ENCODE assay signal across 19 cellular contexts in the genomic region with DNA sequence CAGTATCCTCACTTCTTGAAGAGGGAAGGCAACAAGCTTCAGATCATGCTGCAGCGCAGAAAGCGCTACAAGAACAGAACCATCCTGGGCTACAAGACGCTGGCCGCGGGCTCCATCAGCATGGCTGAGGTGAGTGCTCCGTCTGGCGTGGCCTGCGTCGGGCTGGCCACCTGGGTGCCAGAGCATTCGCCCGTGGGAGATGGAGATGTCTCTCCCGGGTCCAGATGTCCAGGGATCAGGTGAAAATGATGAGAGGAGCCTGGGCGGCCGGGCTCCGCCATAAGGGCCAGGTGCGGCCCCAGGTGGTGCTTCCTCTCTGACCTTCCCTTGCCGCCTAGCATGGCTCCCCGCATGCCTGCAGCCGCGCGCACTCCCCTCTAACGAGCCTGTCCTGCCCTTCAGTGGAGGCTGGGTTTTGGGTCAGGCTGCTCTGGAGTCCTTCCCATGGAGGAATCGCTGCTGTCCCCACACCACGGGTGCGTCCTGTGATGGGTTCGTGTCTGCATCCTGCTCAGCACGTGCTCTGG. TPM values are rescaled to one million over a fixed set of nuclear protein-coding genes. Genes with fewer than 3 reads are reported as not detected.
DNase-seq lines count a peak whose midpoint lies in the region; ATAC-seq and TF ChIP-seq lines count a peak whose summit lies in the region.
"Had no signal": no experiment of that assay in that cellular context is flagged by ENCODE, and none has a peak within 500 bp of the region (broad histone marks: within the 10 kb centered on the region; RNA-seq: fewer than 3 reads in every experiment).

No MANE protein-coding gene starts in this region.

- no peak overlapping the region for H2BK5ac ChIP-seq in H9 (ENCODE audit: insufficient read length, low read length)
- no peak overlapping the region for H2BK5ac ChIP-seq in neuronal stem cell (ENCODE audit: low read length)

- H3K18ac ChIP-seq in H9 (ENCODE audit: insufficient read length, low read depth, low read length): no peak overlapping the region
- no peak overlapping the region for H3K18ac ChIP-seq in neuronal stem cell (ENCODE audit: low read length)

- H3T11ph ChIP-seq in H9 (ENCODE audit: low read length): no peak overlapping the region

- TF ChIP-seq CTCF in H9 (conservative IDR thresholded peaks at IDR 0.05): no peak
- TF ChIP-seq CTCF in WTC11 (IDR thresholded peaks at IDR 0.05): no peak

- no peak for TF ChIP-seq POLR2A in GM18505 (IDR thresholded peaks at IDR 0.05; ENCODE audit: borderline replicate concordance, extremely low read depth, insufficient read depth, insufficient read length)

- H3K27ac ChIP-seq in H9 (ENCODE audit: insufficient read length, low read depth, low read length) (no peak overlapping the region), neuronal stem cell (replicated peaks; ENCODE audit: low read length) (no peak overlapping the region)
- H3K27ac ChIP-seq: GM23248 had no signal

- H4K91ac ChIP-seq in H9 (ENCODE audit: insufficient read length, low read depth, low read length) (no peak overlapping the region), neuronal stem cell (ENCODE audit: low read depth, low read length, poor library complexity) (no peak overlapping the region)

- H3K23me2 ChIP-seq in H9 (ENCODE audit: insufficient read length, low read depth, low read length, poor library complexity, severe bottlenecking): no peaks in the 10 kb centered on the region

- H3K4me1 ChIP-seq in H9 (ENCODE audit: insufficient read depth, low read length) (no peaks in the 10 kb centered on the region), neuronal stem cell (ENCODE audit: control insufficient read depth in 2 of 2, insufficient read depth in 1 of 2, low read depth in 1 of 2, low read length in 2 of 2) (peaks cover 0 to 12% of the 10 kb centered on the region in 2 donors)
- H3K4me1 ChIP-seq: HAP-1 had no signal

- H2BK120ac ChIP-seq in H9 (ENCODE audit: low read depth, low read length, poor library complexity, severe bottlenecking): no peak overlapping the region
- no peak overlapping the region for H2BK120ac ChIP-seq in neuronal stem cell (ENCODE audit: low read depth, low read length)

- H3K4me3 Mint-ChIP-seq in H9 (no peak overlapping the region; a peak in 1 of 5 replicates), WTC11 (no peak overlapping the region)
- H3K4me3 Mint-ChIP-seq: CD14-positive monocyte; CD4-positive, alpha-beta T cell; CD8-positive, alpha-beta memory T cell; HFFc6 had no signal

- H3K4me1 Mint-ChIP-seq in H9 (peaks cover 12 to 17% of the 10 kb centered on the region in 2 experiments), WTC11 (peaks cover 7% of the 10 kb centered on the region; the same call in 1 of the 2 replicates)

- H3K36me3 Mint-ChIP-seq in H9 (ENCODE audit: insufficient read depth in 1 of 3, low read depth in 3 of 3): peaks cover 1 to 12% (median 5%) of the 10 kb centered on the region in 3 experiments; a peak in 5 of 7 replicates
- H3K36me3 Mint-ChIP-seq in WTC11: no peaks in the 10 kb centered on the region; the same call in 1 of the 2 replicates

- H3K9me3 Mint-ChIP-seq in H9 (no peaks in the 10 kb centered on the region), WTC11 (no peaks in the 10 kb centered on the region)
- H3K9me3 Mint-ChIP-seq: CD14-positive monocyte; CD4-positive, alpha-beta T cell; CD8-positive, alpha-beta memory T cell; HFFc6 had no signal

- H3K27me3 Mint-ChIP-seq in H9 (ENCODE audit: low read depth): no peaks in the 10 kb centered on the region
- H3K27me3 Mint-ChIP-seq in WTC11 (ENCODE audit: low read depth): no peaks in the 10 kb centered on the region
- H3K27me3 Mint-ChIP-seq: CD4-positive, alpha-beta T cell; CD8-positive, alpha-beta memory T cell had no signal

- H3K9me3 ChIP-seq in H9 (ENCODE audit: control insufficient read depth, low read depth, low read length): no peaks in the 10 kb centered on the region
- no peaks in the 10 kb centered on the region for H3K9me3 ChIP-seq in neuronal stem cell (replicated peaks in 1 of 2; ENCODE audit: control insufficient read depth in 2 of 2, insufficient read depth in 1 of 2, low read depth in 1 of 2, low read length in 2 of 2)
- H3K9me3 ChIP-seq: BLaER1 treated with 17β-estradiol and CSF1 and Interleukin-3, amounts not matched to agents 10 nM and 100 nM; HAP-1 had no signal

- POLR2A ChIA-PET in WTC11 (lab: Charles Lee): no interaction called here

- H4K20me1 ChIP-seq in H9 (ENCODE audit: control insufficient read depth, insufficient read depth, insufficient read length): peaks cover 4% of the 10 kb centered on the region

- H2AK5ac ChIP-seq in H9 (ENCODE audit: insufficient read length, low read length): no peak overlapping the region
- no peak overlapping the region for H2AK5ac ChIP-seq in neuronal stem cell (ENCODE audit: low read depth, low read length)

- H2BK15ac ChIP-seq in H9 (ENCODE audit: low read depth, low read length) (no peak overlapping the region), neuronal stem cell (ENCODE audit: low read length) (no peak overlapping the region)

- H3K14ac ChIP-seq in H9 (ENCODE audit: insufficient read depth, low read length): no peak overlapping the region
- peak overlapping the region; percentile 56 for H3K14ac ChIP-seq in neuronal stem cell (ENCODE audit: low read length)

- no peak overlapping the region for H4K8ac ChIP-seq in H9 (replicated peaks; ENCODE audit: insufficient read length, low read depth, low read length)
- no peak overlapping the region for H4K8ac ChIP-seq in neuronal stem cell (ENCODE audit: low read depth, low read length)

- H3K27me3 ChIP-seq in H9 (ENCODE audit: insufficient read depth, low read length): no peaks in the 10 kb centered on the region
- no peaks in the 10 kb centered on the region for H3K27me3 ChIP-seq in neuronal stem cell (ENCODE audit: control insufficient read depth in 3 of 3, insufficient read depth in 3 of 3, low read depth in 1 of 3, low read length in 3 of 3)
- H3K27me3 ChIP-seq: BLaER1 treated with 17β-estradiol and CSF1 and Interleukin-3, amounts not matched to agents 10 nM and 100 nM had no signal

- no peak overlapping the region for H2AFZ ChIP-seq in H9 (ENCODE audit: low read length)
- no peak overlapping the region for H2AFZ ChIP-seq in neuronal stem cell (ENCODE audit: low read length)
- H2AFZ ChIP-seq: GM23248 had no signal

- no peak overlapping the region for H3K4ac ChIP-seq in H9 (ENCODE audit: low read depth, low read length)
- H3K4ac ChIP-seq in neuronal stem cell (ENCODE audit: low read length): no peak overlapping the region

- ATAC-seq in WTC11 (no peak), HG03521 (IDR thresholded peaks at IDR 0.05; ENCODE audit: unreplicated experiment) (no peak), GM18505 (IDR thresholded peaks at IDR 0.05; ENCODE audit: unreplicated experiment) (no peak)
- ATAC-seq: GM12878 had no signal

- H3K36me3 ChIP-seq in neuronal stem cell (replicated peaks in 1 of 2; ENCODE audit: control insufficient read depth in 2 of 2, insufficient read depth in 2 of 2, low read length in 2 of 2): peaks cover 0 to 21% of the 10 kb centered on the region in 2 donors
- H3K36me3 ChIP-seq: HAP-1 had no signal

- H3K4me2 ChIP-seq in H9 (ENCODE audit: insufficient read depth, insufficient read length, low read length) (no peak overlapping the region), neuronal stem cell (ENCODE audit: insufficient read depth, low read length, poor library complexity, severe bottlenecking) (no peak overlapping the region)
- H3K4me2 ChIP-seq: BLaER1 treated with 17β-estradiol and CSF1 and Interleukin-3, amounts not matched to agents 10 nM and 100 nM had no signal

- peak overlapping the region in 2 of 3 experiments; percentile 53 to 58; a peak in 1 of 7 replicates for H3K27ac Mint-ChIP-seq in H9
- peak overlapping the region; percentile 72 for H3K27ac Mint-ChIP-seq in WTC11
- H3K27ac Mint-ChIP-seq: CD14-positive monocyte; CD4-positive, alpha-beta T cell; HFFc6 had no signal

- H2BK12ac ChIP-seq in H9 (ENCODE audit: insufficient read length, low read depth, low read length): no peak overlapping the region
- no peak overlapping the region for H2BK12ac ChIP-seq in neuronal stem cell (ENCODE audit: low read length)

- no peak overlapping the region for H3K4me3 ChIP-seq in neuronal stem cell (ENCODE audit: low read length in 2 of 2)
- H3K4me3 ChIP-seq: BLaER1 treated with 17β-estradiol and CSF1 and Interleukin-3, amounts not matched to agents 10 nM and 100 nM; GM12878; GM23248; HAP-1 had no signal

- CTCF ChIA-PET in WTC11 (lab: Charles Lee): interaction anchor here (0.5 to 1.6 kb wide), 2 partner anchors 15 to 21 kb away, joined by 3 read pairs; no protein-coding TSS in a partner anchor

- H3K79me1 ChIP-seq in H9 (ENCODE audit: insufficient read depth, low read depth, low read length, poor library complexity, severe bottlenecking) (no peaks in the 10 kb centered on the region), neuronal stem cell (ENCODE audit: low read depth, low read length) (no peaks in the 10 kb centered on the region)

- no peak for DNase-seq in H9
- DNase-seq in WTC11 (ENCODE audit: low spot score): no peak
- DNase-seq in neuronal stem cell (ENCODE audit: low spot score): no peak
- DNase-seq in central memory CD4-positive, alpha-beta T cell: no peak
- DNase-seq: CD4-positive, alpha-beta T cell; CD8-positive, alpha-beta memory T cell; DMS 273 treated with DMSO at 0.1 percent for 48 hours; DMS79; EL; GDM1; GM23248; HFFc6 had no signal

- H2BK20ac ChIP-seq in H9 (ENCODE audit: low read depth, low read length, poor library complexity, severe bottlenecking): no peak overlapping the region

- H3K56ac ChIP-seq in H9 (ENCODE audit: insufficient read length, low read depth, low read length): no peak overlapping the region

- WGBS in H9 (ENCODE audit: extremely low coverage, insufficient read length, low lambda C conversion rate): no CpG with 5 or more reads among the region's 27 CpGs
- no CpG with 5 or more reads among the region's 27 CpGs for WGBS in neuronal stem cell (ENCODE audit: extremely low coverage in 2 of 2, insufficient read length in 2 of 2, insufficient replicate concordance in 1 of 2), 2 donors

- no peaks in the 10 kb centered on the region for H3K79me2 ChIP-seq in H9 (ENCODE audit: insufficient read depth, low read length)

- H4K5ac ChIP-seq in H9 (ENCODE audit: insufficient read length, low read depth, low read length): no peak overlapping the region

- H3K9ac ChIP-seq in H9 (ENCODE audit: extremely low read depth, insufficient read length, low read length) (no peak overlapping the region), neuronal stem cell (ENCODE audit: low read depth, low read length, poor library complexity) (no peak overlapping the region)
- H3K9ac ChIP-seq: GM23248 had no signal

- H3K23ac ChIP-seq in H9 (ENCODE audit: insufficient read length, low read depth, low read length) (no peak overlapping the region), neuronal stem cell (ENCODE audit: low read depth, low read length, poor library complexity) (peak overlapping the region; percentile 85)

RNA-seq across cellular contexts. Expression of gene PACS2, which starts 40.6 kb away (rescaled TPM):
- total RNA-seq in H9 (2021): 63.5 and 72.5 TPM in 2 replicates
- 90.7 to 100 TPM (median 98.0 TPM) in 3 replicates for total RNA-seq in WTC11 (2021)
- 33.5 TPM for polyA plus RNA-seq in neuronal stem cell (2013, experiment 1 of 2)
- polyA plus RNA-seq in neuronal stem cell (2013, experiment 2 of 2): 32.3 TPM

RNA-seq across cellular contexts. Expression of gene TEX22, which starts 43.2 kb away (rescaled TPM):
- 0.50 and 0.83 TPM in 2 replicates for total RNA-seq in H9 (2021)
- total RNA-seq in WTC11 (2021): 0.55 to 2.2 TPM (median 0.87 TPM) in 3 replicates
- polyA plus RNA-seq in neuronal stem cell (2013, experiment 1 of 2): 0.21 TPM
- 0.21 TPM for polyA plus RNA-seq in neuronal stem cell (2013, experiment 2 of 2)
- total RNA-seq: A172 had no signal

RNA-seq across cellular contexts. Expression of gene BRF1, which starts 54.3 kb away (rescaled TPM):
- 27.0 and 28.3 TPM in 2 replicates for total RNA-seq in H9 (2021)
- 23.9 to 26.5 TPM (median 26.4 TPM) in 3 replicates for total RNA-seq in WTC11 (2021)
- polyA plus RNA-seq in neuronal stem cell (2013, experiment 1 of 2): 14.0 TPM
- 14.3 TPM for polyA plus RNA-seq in neuronal stem cell (2013, experiment 2 of 2)
